1 cellular context compared by ENCODE assay signal in the genomic region with DNA sequence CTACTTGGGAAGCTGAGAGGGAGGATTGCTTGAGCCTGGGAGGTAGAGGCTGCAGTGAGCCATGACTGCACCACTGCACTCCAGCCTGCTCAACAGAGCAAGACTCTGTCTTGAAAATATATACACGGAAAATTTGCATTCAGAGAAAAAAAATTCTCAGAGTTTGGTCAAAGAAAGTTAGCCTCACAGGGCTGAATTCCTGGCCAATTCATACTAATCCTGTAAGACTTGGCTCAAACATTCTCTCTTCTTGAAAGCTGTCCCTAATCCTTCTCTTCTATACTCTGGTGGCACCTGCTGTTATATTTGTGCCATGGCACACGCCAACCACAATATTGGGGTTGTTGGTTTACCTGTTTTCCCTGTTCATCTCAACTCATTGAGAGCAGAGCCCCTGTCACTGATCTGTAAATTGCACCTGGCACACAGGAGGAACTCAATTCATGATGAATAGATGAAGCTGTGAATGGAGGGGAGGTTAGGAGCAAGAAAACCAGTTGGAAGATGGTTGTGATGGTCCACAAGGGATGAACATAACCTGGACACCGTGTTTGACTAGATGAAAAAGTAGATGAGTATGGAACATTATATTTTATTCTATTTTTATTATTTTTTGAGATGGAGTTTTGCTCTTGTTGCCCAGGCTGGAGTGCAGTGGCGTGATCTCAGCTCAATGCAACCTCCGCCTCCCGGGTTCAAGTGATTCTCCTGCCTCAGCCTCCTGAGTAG.
TF ChIP-seq lines count a peak whose summit lies in the region.

No MANE protein-coding gene starts in this region.

TF ChIP-seq in HepG2, 621 proteins besides CTCF, POLR2A, EP300 and RAD21 (continued from another document and continues in another):
- TF ChIP-seq HIVEP1 (CRISPR knock-in tag; IDR thresholded peaks at IDR 0.05) (no peak), PAF1 (CRISPR knock-in tag; IDR thresholded peaks at IDR 0.05) (no peak), ZNF331 (CRISPR knock-in tag; IDR thresholded peaks at IDR 0.05) (peak; percentile 22; the same call in 1 of the 2 replicates), MIXL1 (CRISPR knock-in tag; IDR thresholded peaks at IDR 0.05) (peak; percentile 73; the same call in 1 of the 2 replicates), ZNF160 (CRISPR knock-in tag; IDR thresholded peaks at IDR 0.05) (no peak), YEATS4 (CRISPR knock-in tag; IDR thresholded peaks at IDR 0.05; ENCODE audit: borderline replicate concordance) (no peak), BORCS8-MEF2B (CRISPR knock-in tag; IDR thresholded peaks at IDR 0.05) (no peak; the same call in 1 of the 2 replicates), RORA (CRISPR knock-in tag; IDR thresholded peaks at IDR 0.05) (no peak), KDM5B (CRISPR knock-in tag; IDR thresholded peaks at IDR 0.05; ENCODE audit: borderline replicate concordance) (no peak), NCOR1 (IDR thresholded peaks at IDR 0.05; ENCODE audit: borderline replicate concordance, low read length) (no peak), ZNF891 (CRISPR knock-in tag; IDR thresholded peaks at IDR 0.05) (no peak), RFX5 (IDR thresholded peaks at IDR 0.05; ENCODE audit: low read depth, low read length) (no peak), ZNF234 (CRISPR knock-in tag; conservative IDR thresholded peaks at IDR 0.05) (no peak), CREM (IDR thresholded peaks at IDR 0.05) (no peak), CREM (CRISPR knock-in tag; IDR thresholded peaks at IDR 0.05) (no peak), GPN1 (CRISPR knock-in tag; IDR thresholded peaks at IDR 0.05; ENCODE audit: borderline replicate concordance) (no peak), ZNF207 (IDR thresholded peaks at IDR 0.05; ENCODE audit: borderline replicate concordance) (no peak), ELF1 (CRISPR knock-in tag; IDR thresholded peaks at IDR 0.05) (0 out of 2 replicates have a peak, but pooled peaks have one; percentile 14), ZNF564 (CRISPR knock-in tag; IDR thresholded peaks at IDR 0.05) (no peak), ZBTB8A (CRISPR knock-in tag; IDR thresholded peaks at IDR 0.05; ENCODE audit: borderline replicate concordance, low read depth) (no peak), LCORL (IDR thresholded peaks at IDR 0.05) (no peak), LCORL (CRISPR knock-in tag; IDR thresholded peaks at IDR 0.05) (peak; percentile 77), SRSF9 (IDR thresholded peaks at IDR 0.05; ENCODE audit: borderline replicate concordance, insufficient read depth, low read depth, low read length, poor library complexity, severe bottlenecking) (no peak), MEIS1 (CRISPR knock-in tag; IDR thresholded peaks at IDR 0.05; ENCODE audit: borderline replicate concordance) (0 out of 2 replicates have a peak, but pooled peaks have one; percentile 16), NCOA2 (CRISPR knock-in tag; IDR thresholded peaks at IDR 0.05) (no peak), ETV5 (CRISPR knock-in tag; IDR thresholded peaks at IDR 0.05; ENCODE audit: borderline replicate concordance) (0 out of 2 replicates have a peak, but pooled peaks have one; percentile 27), HNF4A (CRISPR knock-in tag; IDR thresholded peaks at IDR 0.05) (peak; percentile 7; the same call in 1 of the 2 replicates), AKAP8 (CRISPR knock-in tag; IDR thresholded peaks at IDR 0.05) (no peak), FLYWCH1 (CRISPR knock-in tag; IDR thresholded peaks at IDR 0.05) (no peak), ZNF441 (CRISPR knock-in tag; IDR thresholded peaks at IDR 0.05; ENCODE audit: borderline replicate concordance) (no peak), NONO (IDR thresholded peaks at IDR 0.05) (no peak), NONO (CRISPR knock-in tag; conservative IDR thresholded peaks at IDR 0.05) (no peak), RAD51 (IDR thresholded peaks at IDR 0.05; ENCODE audit: borderline replicate concordance) (no peak), CCAR2 (optimal IDR thresholded peaks at IDR 0.05; ENCODE audit: low read depth, low read length) (no peak), ARNT (IDR thresholded peaks at IDR 0.05) (no peak)
- TF ChIP-seq, protein P1, sequence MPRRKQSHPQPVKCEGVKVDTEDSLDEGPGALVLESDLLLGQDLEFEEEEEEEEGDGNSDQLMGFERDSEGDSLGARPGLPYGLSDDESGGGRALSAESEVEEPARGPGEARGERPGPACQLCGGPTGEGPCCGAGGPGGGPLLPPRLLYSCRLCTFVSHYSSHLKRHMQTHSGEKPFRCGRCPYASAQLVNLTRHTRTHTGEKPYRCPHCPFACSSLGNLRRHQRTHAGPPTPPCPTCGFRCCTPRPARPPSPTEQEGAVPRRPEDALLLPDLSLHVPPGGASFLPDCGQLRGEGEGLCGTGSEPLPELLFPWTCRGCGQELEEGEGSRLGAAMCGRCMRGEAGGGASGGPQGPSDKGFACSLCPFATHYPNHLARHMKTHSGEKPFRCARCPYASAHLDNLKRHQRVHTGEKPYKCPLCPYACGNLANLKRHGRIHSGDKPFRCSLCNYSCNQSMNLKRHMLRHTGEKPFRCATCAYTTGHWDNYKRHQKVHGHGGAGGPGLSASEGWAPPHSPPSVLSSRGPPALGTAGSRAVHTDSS (CRISPR knock-in tag; conservative IDR thresholded peaks at IDR 0.05): no peak
- TF ChIP-seq, protein P2, sequence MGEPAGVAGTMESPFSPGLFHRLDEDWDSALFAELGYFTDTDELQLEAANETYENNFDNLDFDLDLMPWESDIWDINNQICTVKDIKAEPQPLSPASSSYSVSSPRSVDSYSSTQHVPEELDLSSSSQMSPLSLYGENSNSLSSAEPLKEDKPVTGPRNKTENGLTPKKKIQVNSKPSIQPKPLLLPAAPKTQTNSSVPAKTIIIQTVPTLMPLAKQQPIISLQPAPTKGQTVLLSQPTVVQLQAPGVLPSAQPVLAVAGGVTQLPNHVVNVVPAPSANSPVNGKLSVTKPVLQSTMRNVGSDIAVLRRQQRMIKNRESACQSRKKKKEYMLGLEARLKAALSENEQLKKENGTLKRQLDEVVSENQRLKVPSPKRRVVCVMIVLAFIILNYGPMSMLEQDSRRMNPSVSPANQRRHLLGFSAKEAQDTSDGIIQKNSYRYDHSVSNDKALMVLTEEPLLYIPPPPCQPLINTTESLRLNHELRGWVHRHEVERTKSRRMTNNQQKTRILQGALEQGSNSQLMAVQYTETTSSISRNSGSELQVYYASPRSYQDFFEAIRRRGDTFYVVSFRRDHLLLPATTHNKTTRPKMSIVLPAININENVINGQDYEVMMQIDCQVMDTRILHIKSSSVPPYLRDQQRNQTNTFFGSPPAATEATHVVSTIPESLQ (CRISPR knock-in tag; conservative IDR thresholded peaks at IDR 0.05): no peak
- TF ChIP-seq, protein P3, sequence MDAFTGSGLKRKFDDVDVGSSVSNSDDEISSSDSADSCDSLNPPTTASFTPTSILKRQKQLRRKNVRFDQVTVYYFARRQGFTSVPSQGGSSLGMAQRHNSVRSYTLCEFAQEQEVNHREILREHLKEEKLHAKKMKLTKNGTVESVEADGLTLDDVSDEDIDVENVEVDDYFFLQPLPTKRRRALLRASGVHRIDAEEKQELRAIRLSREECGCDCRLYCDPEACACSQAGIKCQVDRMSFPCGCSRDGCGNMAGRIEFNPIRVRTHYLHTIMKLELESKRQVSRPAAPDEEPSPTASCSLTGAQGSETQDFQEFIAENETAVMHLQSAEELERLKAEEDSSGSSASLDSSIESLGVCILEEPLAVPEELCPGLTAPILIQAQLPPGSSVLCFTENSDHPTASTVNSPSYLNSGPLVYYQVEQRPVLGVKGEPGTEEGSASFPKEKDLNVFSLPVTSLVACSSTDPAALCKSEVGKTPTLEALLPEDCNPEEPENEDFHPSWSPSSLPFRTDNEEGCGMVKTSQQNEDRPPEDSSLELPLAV (CRISPR knock-in tag; conservative IDR thresholded peaks at IDR 0.05; ENCODE audit: low read depth): no peak
- TF ChIP-seq, protein P4, sequence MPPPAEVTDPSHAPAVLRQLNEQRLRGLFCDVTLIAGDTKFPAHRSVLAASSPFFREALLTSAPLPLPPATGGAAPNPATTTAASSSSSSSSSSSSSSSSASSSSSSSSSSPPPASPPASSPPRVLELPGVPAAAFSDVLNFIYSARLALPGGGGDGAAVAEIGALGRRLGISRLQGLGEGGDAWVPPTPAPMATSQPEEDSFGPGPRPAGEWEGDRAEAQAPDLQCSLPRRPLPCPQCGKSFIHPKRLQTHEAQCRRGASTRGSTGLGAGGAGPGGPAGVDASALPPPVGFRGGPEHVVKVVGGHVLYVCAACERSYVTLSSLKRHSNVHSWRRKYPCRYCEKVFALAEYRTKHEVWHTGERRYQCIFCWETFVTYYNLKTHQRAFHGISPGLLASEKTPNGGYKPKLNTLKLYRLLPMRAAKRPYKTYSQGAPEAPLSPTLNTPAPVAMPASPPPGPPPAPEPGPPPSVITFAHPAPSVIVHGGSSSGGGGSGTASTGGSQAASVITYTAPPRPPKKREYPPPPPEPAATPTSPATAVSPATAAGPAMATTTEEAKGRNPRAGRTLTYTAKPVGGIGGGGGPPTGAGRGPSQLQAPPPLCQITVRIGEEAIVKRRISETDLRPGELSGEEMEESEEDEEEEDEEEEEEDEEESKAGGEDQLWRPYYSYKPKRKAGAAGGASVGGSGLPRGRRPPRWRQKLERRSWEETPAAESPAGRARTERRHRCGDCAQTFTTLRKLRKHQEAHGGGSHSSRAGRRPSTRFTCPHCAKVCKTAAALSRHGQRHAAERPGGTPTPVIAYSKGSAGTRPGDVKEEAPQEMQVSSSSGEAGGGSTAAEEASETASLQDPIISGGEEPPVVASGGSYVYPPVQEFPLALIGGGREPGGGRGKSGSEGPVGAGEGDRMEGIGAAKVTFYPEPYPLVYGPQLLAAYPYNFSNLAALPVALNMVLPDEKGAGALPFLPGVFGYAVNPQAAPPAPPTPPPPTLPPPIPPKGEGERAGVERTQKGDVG (CRISPR knock-in tag; IDR thresholded peaks at IDR 0.05; ENCODE audit: borderline replicate concordance): no peak
- TF ChIP-seq, protein P5, sequence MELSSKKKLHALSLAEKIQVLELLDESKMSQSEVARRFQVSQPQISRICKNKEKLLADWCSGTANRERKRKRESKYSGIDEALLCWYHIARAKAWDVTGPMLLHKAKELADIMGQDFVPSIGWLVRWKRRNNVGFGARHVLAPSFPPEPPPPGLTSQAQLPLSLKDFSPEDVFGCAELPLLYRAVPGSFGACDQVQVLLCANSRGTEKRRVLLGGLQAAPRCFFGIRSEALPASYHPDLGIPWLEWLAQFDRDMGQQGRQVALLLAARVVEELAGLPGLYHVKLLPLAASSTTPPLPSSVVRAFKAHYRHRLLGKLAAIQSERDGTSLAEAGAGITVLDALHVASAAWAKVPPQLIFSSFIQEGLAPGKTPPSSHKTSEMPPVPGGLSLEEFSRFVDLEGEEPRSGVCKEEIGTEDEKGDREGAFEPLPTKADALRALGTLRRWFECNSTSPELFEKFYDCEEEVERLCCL (CRISPR knock-in tag; IDR thresholded peaks at IDR 0.05; ENCODE audit: borderline replicate concordance): no peak
- TF ChIP-seq, protein P6, sequence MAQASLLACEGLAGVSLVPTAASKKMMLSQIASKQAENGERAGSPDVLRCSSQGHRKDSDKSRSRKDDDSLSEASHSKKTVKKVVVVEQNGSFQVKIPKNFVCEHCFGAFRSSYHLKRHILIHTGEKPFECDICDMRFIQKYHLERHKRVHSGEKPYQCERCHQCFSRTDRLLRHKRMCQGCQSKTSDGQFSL (CRISPR knock-in tag; IDR thresholded peaks at IDR 0.05): no peak
- TF ChIP-seq, protein P7, sequence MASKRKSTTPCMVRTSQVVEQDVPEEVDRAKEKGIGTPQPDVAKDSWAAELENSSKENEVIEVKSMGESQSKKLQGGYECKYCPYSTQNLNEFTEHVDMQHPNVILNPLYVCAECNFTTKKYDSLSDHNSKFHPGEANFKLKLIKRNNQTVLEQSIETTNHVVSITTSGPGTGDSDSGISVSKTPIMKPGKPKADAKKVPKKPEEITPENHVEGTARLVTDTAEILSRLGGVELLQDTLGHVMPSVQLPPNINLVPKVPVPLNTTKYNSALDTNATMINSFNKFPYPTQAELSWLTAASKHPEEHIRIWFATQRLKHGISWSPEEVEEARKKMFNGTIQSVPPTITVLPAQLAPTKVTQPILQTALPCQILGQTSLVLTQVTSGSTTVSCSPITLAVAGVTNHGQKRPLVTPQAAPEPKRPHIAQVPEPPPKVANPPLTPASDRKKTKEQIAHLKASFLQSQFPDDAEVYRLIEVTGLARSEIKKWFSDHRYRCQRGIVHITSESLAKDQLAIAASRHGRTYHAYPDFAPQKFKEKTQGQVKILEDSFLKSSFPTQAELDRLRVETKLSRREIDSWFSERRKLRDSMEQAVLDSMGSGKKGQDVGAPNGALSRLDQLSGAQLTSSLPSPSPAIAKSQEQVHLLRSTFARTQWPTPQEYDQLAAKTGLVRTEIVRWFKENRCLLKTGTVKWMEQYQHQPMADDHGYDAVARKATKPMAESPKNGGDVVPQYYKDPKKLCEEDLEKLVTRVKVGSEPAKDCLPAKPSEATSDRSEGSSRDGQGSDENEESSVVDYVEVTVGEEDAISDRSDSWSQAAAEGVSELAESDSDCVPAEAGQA (IDR thresholded peaks at IDR 0.05; ENCODE audit: low read depth): no peak
- TF ChIP-seq, protein P7 (CRISPR knock-in tag; IDR thresholded peaks at IDR 0.05; ENCODE audit: borderline replicate concordance): no peak
- TF ChIP-seq, protein P8, sequence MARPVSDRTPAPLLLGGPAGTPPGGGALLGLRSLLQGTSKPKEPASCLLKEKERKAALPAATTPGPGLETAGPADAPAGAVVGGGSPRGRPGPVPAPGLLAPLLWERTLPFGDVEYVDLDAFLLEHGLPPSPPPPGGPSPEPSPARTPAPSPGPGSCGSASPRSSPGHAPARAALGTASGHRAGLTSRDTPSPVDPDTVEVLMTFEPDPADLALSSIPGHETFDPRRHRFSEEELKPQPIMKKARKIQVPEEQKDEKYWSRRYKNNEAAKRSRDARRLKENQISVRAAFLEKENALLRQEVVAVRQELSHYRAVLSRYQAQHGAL (CRISPR knock-in tag; IDR thresholded peaks at IDR 0.05; ENCODE audit: not compliant biosample characterization): no peak
